ENCODE assay signal across 8 cellular contexts in genomic region chr1:202410854-202411357, GRCh38.
DNase-seq lines count a peak whose midpoint lies in the region; ATAC-seq, FAIRE-seq and TF ChIP-seq lines count a peak whose summit lies in the region.
"Not testable (repeated sequence)": the region's sequence is repeated elsewhere in the genome, so short reads cannot be mapped to it uniquely, and the experiment has no call there.

No MANE protein-coding gene starts in this region.

- H3K9me2 ChIP-seq in MM.1S (replicated peaks; ENCODE audit: insufficient read depth, low read length): not testable (repeated sequence)

- peaks cover 44% of the 10 kb centered on the region for H3K79me2 ChIP-seq in MM.1S (ENCODE audit: low read length)
- H3K79me2 ChIP-seq in keratinocyte (ENCODE audit: control insufficient read depth, insufficient read depth, low read length): not testable (repeated sequence)

- dilution Hi-C loops in keratinocyte (cut with MboI; ENCODE audit: extremely low pct_ligation_motif_present, low sequenced_read_pairs): not testable (repeated sequence)

- H3K27ac ChIP-seq in MM.1S (ENCODE audit: low read length) (peak overlapping the region; percentile 71; the same call in 1 of the 2 replicates), breast epithelium (peak overlapping the region; percentile 48), gastrocnemius medialis (peak overlapping the region; percentile 86 to 98 (median 92))
- H3K27ac ChIP-seq in keratinocyte (ENCODE audit: control insufficient read depth, insufficient read depth, low read length): not testable (repeated sequence)

- peak; percentile 13 for DNase-seq in ACHN
- not testable (repeated sequence) for DNase-seq in GM12891 (ENCODE audit: insufficient read length, low spot score); MM.1S; breast epithelium (ENCODE audit: low spot score in 2 of 2); keratinocyte (ENCODE audit: low read depth, low spot score)
- peak; percentile 41 for DNase-seq in fibroblast of villous mesenchyme (ENCODE audit: low read depth)
- peak in 1 of 2 donors; percentile 55 for DNase-seq in gastrocnemius medialis

- H4K20me1 ChIP-seq in MM.1S (ENCODE audit: insufficient read depth, low read length); keratinocyte (ENCODE audit: control insufficient read depth, extremely low read depth, insufficient read depth, low read length): not testable (repeated sequence)

- peak; percentile 50 for FAIRE-seq in GM12891 (lab: Jason Lieb, UNC)
- FAIRE-seq in keratinocyte (lab: Jason Lieb, UNC): peak; percentile 53

- intact Hi-C loops in breast epithelium (cut with DNase I; ENCODE audit: low total_unique reads): not testable (repeated sequence)
- intact Hi-C loops in gastrocnemius medialis (cut with DNase I; ENCODE audit: low total_unique reads): loop anchor here (2.0 kb wide), 1 partner anchor 62 kb away; the partner anchor contains the start of gene PPP1R12B

- H3K27me3 ChIP-seq in MM.1S (replicated peaks; ENCODE audit: insufficient read depth, low read length); breast epithelium; keratinocyte (ENCODE audit: control insufficient read depth, extremely low read depth, insufficient read depth, low read length); gastrocnemius medialis: not testable (repeated sequence)

- peak; percentile 81 for ATAC-seq in SK-N-SH treated with all-trans-retinoic acid at 6 μM for 48 hours
- ATAC-seq in gastrocnemius medialis: peak; percentile 72 to 74

- H3K9me1 ChIP-seq in keratinocyte (ENCODE audit: control insufficient read depth, extremely low read depth, insufficient read depth, low read length): not testable (repeated sequence)

- H2AFZ ChIP-seq in MM.1S (ENCODE audit: low read length): peak overlapping the region; percentile 10; the same call in 1 of the 2 replicates
- not testable (repeated sequence) for H2AFZ ChIP-seq in keratinocyte (ENCODE audit: control insufficient read depth, low read length)

- H3K9ac ChIP-seq in MM.1S (ENCODE audit: low read length): peak overlapping the region; percentile 18; the same call in 1 of the 2 replicates
- H3K9ac ChIP-seq in keratinocyte (ENCODE audit: control insufficient read depth, extremely low read depth, insufficient read depth, low read length): not testable (repeated sequence)

- not testable (repeated sequence) for TF ChIP-seq CTCF in MM.1S (IDR thresholded peaks at IDR 0.05; ENCODE audit: low read length); breast epithelium (IDR thresholded peaks at IDR 0.05); fibroblast of villous mesenchyme (IDR thresholded peaks at IDR 0.05; ENCODE audit: insufficient read depth, low read depth, low read length); keratinocyte (optimal IDR thresholded peaks at IDR 0.05 in 1 of 3, IDR thresholded peaks at IDR 0.05 in 1 of 3, conservative IDR thresholded peaks at IDR 0.05 in 1 of 3; ENCODE audit: extremely low read depth in 1 of 3, insufficient read depth in 2 of 3, low read length in 3 of 3); gastrocnemius medialis (IDR thresholded peaks at IDR 0.05 in 4 of 5, conservative IDR thresholded peaks at IDR 0.05 in 1 of 5)

- peaks cover 14% of the 10 kb centered on the region for H3F3A ChIP-seq in MM.1S (ENCODE audit: insufficient read depth, low read length)

- not testable (repeated sequence) for H3K36me3 ChIP-seq in MM.1S (replicated peaks; ENCODE audit: insufficient read depth, low read length); breast epithelium; keratinocyte (ENCODE audit: control insufficient read depth in 2 of 2, extremely low read depth in 1 of 2, insufficient read depth in 2 of 2, low read length in 2 of 2); gastrocnemius medialis

- not testable (repeated sequence) for TF ChIP-seq POLR2A in GM12891 (IDR thresholded peaks at IDR 0.05; ENCODE audit: low read depth, low read length); breast epithelium (IDR thresholded peaks at IDR 0.05)
- TF ChIP-seq POLR2A in gastrocnemius medialis (IDR thresholded peaks at IDR 0.05): peak in 1 of 2 donors; percentile 28

- in situ Hi-C loops in ACHN (cut with HindIII; ENCODE audit: low pct_ligation_motif_present, low pct_unique_long_range_greater_than_20kb, low sequenced_read_pairs); gastrocnemius medialis (cut with MboI; ENCODE audit: low sequenced_read_pairs in 4 of 4): not testable (repeated sequence)

- peaks cover 21% of the 10 kb centered on the region for H3K4me1 ChIP-seq in MM.1S (ENCODE audit: low read length)
- H3K4me1 ChIP-seq in breast epithelium; keratinocyte (ENCODE audit: control insufficient read depth, extremely low read depth, insufficient read depth, low read length): not testable (repeated sequence)
- H3K4me1 ChIP-seq in gastrocnemius medialis: peaks cover 64 to 71% of the 10 kb centered on the region in 2 donors

- not testable (repeated sequence) for H3K9me3 ChIP-seq in MM.1S (replicated peaks; ENCODE audit: insufficient read depth, low read length); breast epithelium; keratinocyte (ENCODE audit: control insufficient read depth, low read depth, low read length); gastrocnemius medialis

- peak overlapping the region; percentile 73 for H3K4me2 ChIP-seq in MM.1S (ENCODE audit: low read depth, low read length)
- H3K4me2 ChIP-seq in keratinocyte (ENCODE audit: control insufficient read depth, extremely low read depth, insufficient read depth, low read depth, low read length): peak overlapping the region; percentile 37

- H3K4me3 ChIP-seq in MM.1S (ENCODE audit: low read length) (peak overlapping the region; percentile 23), gastrocnemius medialis (peak overlapping the region in 3 of 4 donors; percentile 4 to 22 (median 11))
- H3K4me3 ChIP-seq in breast epithelium; fibroblast of villous mesenchyme (ENCODE audit: low read depth, low read length); keratinocyte (ENCODE audit: control insufficient read depth in 2 of 3, extremely low read depth in 1 of 3, insufficient read depth in 2 of 3, low read depth in 1 of 3, low read length in 3 of 3): not testable (repeated sequence)

TF ChIP-seq in SK-N-SH treated with all-trans-retinoic acid at 6 μM for 48 hours, 23 proteins besides CTCF, POLR2A, EP300 and RAD21:
- TF ChIP-seq ISL1 (CRISPR knock-in tag; IDR thresholded peaks at IDR 0.05) (0 out of 2 replicates have a peak, but pooled peaks have one; percentile 10), TOX (CRISPR knock-in tag; IDR thresholded peaks at IDR 0.05; ENCODE audit: borderline replicate concordance) (0 out of 2 replicates have a peak, but pooled peaks have one; percentile 17)
